In genomic region chr12:22625671-22626251, GRCh38 we compare ENCODE assay signal across 8 cellular contexts. TPM values are rescaled to one million over a fixed set of nuclear protein-coding genes. Genes with fewer than 3 reads are reported as not detected.
A peak's percentile ranks its signal among the peaks of the same experiment; 100 is the strongest.
DNase-seq lines count a peak whose midpoint lies in the region; ATAC-seq, FAIRE-seq and TF ChIP-seq lines count a peak whose summit lies in the region.

No MANE protein-coding gene starts in this region.

- H3F3A ChIP-seq in neural progenitor cell (ENCODE audit: low read depth): peaks cover 15% of the 10 kb centered on the region

- WGBS in gastroesophageal sphincter (ENCODE audit: low coverage in 1 of 2), 2 donors: 0 to 1% methylated on average over 19 of the region's 19 CpGs

- TF ChIP-seq CTCF in BJ (IDR thresholded peaks at IDR 0.05; ENCODE audit: insufficient read depth, low read depth, low read length): no peak
- TF ChIP-seq CTCF in gastroesophageal sphincter (IDR thresholded peaks at IDR 0.05): no peak
- TF ChIP-seq CTCF in neural progenitor cell (IDR thresholded peaks at IDR 0.05): no peak

- H3K9me3 ChIP-seq in gastroesophageal sphincter (no peaks in the 10 kb centered on the region), neural progenitor cell (ENCODE audit: low read depth) (no peaks in the 10 kb centered on the region)

- peaks cover 46% of the 10 kb centered on the region for H4K20me1 ChIP-seq in neural progenitor cell (ENCODE audit: low read depth)

- POLR2A ChIA-PET in BJ (lab: Charles Lee): no interaction called here

- peak overlapping the region; percentile 15 for H3K9ac ChIP-seq in neural progenitor cell

- H3K27me3 Mint-ChIP-seq in activated T-helper 1 cell treated with anti-CD3 and anti-CD28 coated beads, Interleukin-12 subunit alpha, Interleukin-12 subunit beta, Interleukin-2, Interleukin-4 antibody, amounts not matched to agents 30 ng/mL and 10 ng/mL and 1 ng/mL, durations not matched to agents 14 hours and 24 hours and 36 hours (ENCODE audit: insufficient read depth): peaks cover 13% of the 10 kb centered on the region
- H3K27me3 Mint-ChIP-seq in neural progenitor cell (ENCODE audit: insufficient read depth, low read depth): peaks cover 7% of the 10 kb centered on the region

- ATAC-seq in GM18907 (IDR thresholded peaks at IDR 0.05; ENCODE audit: unreplicated experiment): peak; percentile 43
- peak; percentile 19 for ATAC-seq in HG03103 (IDR thresholded peaks at IDR 0.05; ENCODE audit: low read depth, unreplicated experiment)
- ATAC-seq in gastroesophageal sphincter: peak; percentile 3

- no peaks in the 10 kb centered on the region for H3K36me3 ChIP-seq in BJ (ENCODE audit: control insufficient read depth, insufficient read depth, low read length)
- H3K36me3 ChIP-seq in gastroesophageal sphincter: no peaks in the 10 kb centered on the region
- H3K36me3 ChIP-seq in neural progenitor cell: no peaks in the 10 kb centered on the region

- peaks cover 8% of the 10 kb centered on the region for H3K36me3 Mint-ChIP-seq in activated T-helper 1 cell treated with anti-CD3 and anti-CD28 coated beads, Interleukin-12 subunit alpha, Interleukin-12 subunit beta, Interleukin-2, Interleukin-4 antibody, amounts not matched to agents 30 ng/mL and 10 ng/mL and 1 ng/mL, durations not matched to agents 14 hours and 24 hours and 36 hours (ENCODE audit: low read depth)
- peaks cover 8% of the 10 kb centered on the region for H3K36me3 Mint-ChIP-seq in neural progenitor cell

- intact Hi-C loops in activated T-helper 1 cell treated with anti-CD3 and anti-CD28 coated beads, Interleukin-12 subunit alpha, Interleukin-12 subunit beta, Interleukin-2, Interleukin-4 antibody, amounts not matched to agents 30 ng/mL and 10 ng/mL and 1 ng/mL, durations not matched to agents 14 hours and 24 hours and 36 hours (cut with micrococcal nuclease): loop anchor here (1.0 to 5.0 kb wide), 6 partner anchors 61 to 579 kb away; partner anchors contain the start of genes C2CD5, CMAS and ST8SIA1

- H3K27me3 ChIP-seq in BJ (ENCODE audit: control insufficient read depth, insufficient read depth, low read length): no peaks in the 10 kb centered on the region
- H3K27me3 ChIP-seq in gastroesophageal sphincter: no peaks in the 10 kb centered on the region
- no peaks in the 10 kb centered on the region for H3K27me3 ChIP-seq in neural progenitor cell

- no peak for FAIRE-seq in urothelium cell line (lab: Jason Lieb, UNC)

- H3K27ac Mint-ChIP-seq in activated T-helper 1 cell treated with anti-CD3 and anti-CD28 coated beads, Interleukin-12 subunit alpha, Interleukin-12 subunit beta, Interleukin-2, Interleukin-4 antibody, amounts not matched to agents 30 ng/mL and 10 ng/mL and 1 ng/mL, durations not matched to agents 14 hours and 24 hours and 36 hours: peak overlapping the region; percentile 87
- H3K27ac Mint-ChIP-seq in neural progenitor cell: peak overlapping the region; percentile 79

- H3K27ac ChIP-seq in gastroesophageal sphincter: peak overlapping the region; percentile 97 to 99 (median 98)
- H3K27ac ChIP-seq in neural progenitor cell: no peak overlapping the region

- peak overlapping the region; percentile 85 for H3K4me2 ChIP-seq in neural progenitor cell

- no peaks in the 10 kb centered on the region for H3K9me3 Mint-ChIP-seq in activated T-helper 1 cell treated with anti-CD3 and anti-CD28 coated beads, Interleukin-12 subunit alpha, Interleukin-12 subunit beta, Interleukin-2, Interleukin-4 antibody, amounts not matched to agents 30 ng/mL and 10 ng/mL and 1 ng/mL, durations not matched to agents 14 hours and 24 hours and 36 hours
- no peaks in the 10 kb centered on the region for H3K9me3 Mint-ChIP-seq in neural progenitor cell

- peaks cover 55% of the 10 kb centered on the region for H3K79me2 ChIP-seq in neural progenitor cell (ENCODE audit: low read depth)

- TF ChIP-seq EP300 in gastroesophageal sphincter (IDR thresholded peaks at IDR 0.05): no peak

- CTCF ChIA-PET in BJ (lab: Yijun Ruan, JAX): no interaction called here

- H3K4me3 ChIP-seq in BJ (ENCODE audit: low read depth, low read length): peak overlapping the region; percentile 65
- peak overlapping the region; percentile 81 to 96 for H3K4me3 ChIP-seq in gastroesophageal sphincter
- H3K4me3 ChIP-seq in neural progenitor cell: peak overlapping the region; percentile 60

- DNase-seq in BJ (ENCODE audit: low read depth): no peak
- peak; percentile 25 for DNase-seq in NCI-H460 (ENCODE audit: extremely low read depth, low read depth)
- DNase-seq in activated T-helper 1 cell treated with anti-CD3 and anti-CD28 coated beads, Interleukin-12 subunit alpha, Interleukin-12 subunit beta, Interleukin-2, Interleukin-4 antibody, amounts not matched to agents 30 ng/mL and 10 ng/mL and 1 ng/mL, durations not matched to agents 14 hours and 24 hours and 36 hours (ENCODE audit: low spot score): peak; percentile 10
- DNase-seq in neural progenitor cell (ENCODE audit: low spot score): peak; percentile 82
- peak; percentile 18 for DNase-seq in urothelium cell line (ENCODE audit: low spot score)

- H2AFZ ChIP-seq in neural progenitor cell (replicated peaks): no peak overlapping the region

- H3K4me1 Mint-ChIP-seq in activated T-helper 1 cell treated with anti-CD3 and anti-CD28 coated beads, Interleukin-12 subunit alpha, Interleukin-12 subunit beta, Interleukin-2, Interleukin-4 antibody, amounts not matched to agents 30 ng/mL and 10 ng/mL and 1 ng/mL, durations not matched to agents 14 hours and 24 hours and 36 hours (ENCODE audit: low read depth): peaks cover 48% of the 10 kb centered on the region
- peaks cover 33% of the 10 kb centered on the region for H3K4me1 Mint-ChIP-seq in neural progenitor cell

- peaks cover 4 to 46% (median 9%) of the 10 kb centered on the region in 3 donors for H3K4me1 ChIP-seq in gastroesophageal sphincter
- H3K4me1 ChIP-seq in neural progenitor cell: peaks cover 25% of the 10 kb centered on the region

- H3K4me3 Mint-ChIP-seq in activated T-helper 1 cell treated with anti-CD3 and anti-CD28 coated beads, Interleukin-12 subunit alpha, Interleukin-12 subunit beta, Interleukin-2, Interleukin-4 antibody, amounts not matched to agents 30 ng/mL and 10 ng/mL and 1 ng/mL, durations not matched to agents 14 hours and 24 hours and 36 hours: peak overlapping the region; percentile 93
- H3K4me3 Mint-ChIP-seq in neural progenitor cell: peak overlapping the region; percentile 90

- no peak for TF ChIP-seq POLR2A in gastroesophageal sphincter (IDR thresholded peaks at IDR 0.05)

RNA-seq across cellular contexts. Expression of gene ETNK1, which starts 0.8 kb away (rescaled TPM):
- 6.7 and 13.0 TPM in 2 replicates for polyA plus RNA-seq in BJ (2011; rRNA removed)
- 28.8 and 34.6 TPM in 2 replicates for polyA minus RNA-seq in BJ (2011; rRNA and poly(A)+ RNA removed)
- total RNA-seq in NCI-H460 (2014; rRNA removed; shearing (Covaris generic)): 24.8 and 34.9 TPM in 2 replicates
- 18.4 and 28.6 TPM in 2 replicates for polyA plus RNA-seq in NCI-H460 (2014; cell fraction: nucleus; rRNA removed)
- total RNA-seq in activated T-helper 1 cell treated with anti-CD3 and anti-CD28 coated beads, Interleukin-12 subunit alpha, Interleukin-12 subunit beta, Interleukin-2, Interleukin-4 antibody, amounts not matched to agents 30 ng/mL and 10 ng/mL and 1 ng/mL, durations not matched to agents 14 hours and 24 hours and 36 hours: 106 and 111 TPM in 2 replicates
- total RNA-seq in gastroesophageal sphincter (10 to 100 TPM; 15.3 to 33.3 (median 28.5) TPM), neural progenitor cell (ENCODE audit: low replicate concordance) (35.5 and 53.9 TPM in 2 replicates)
